14 cellular contexts compared by ENCODE assay signal in the genomic region with DNA sequence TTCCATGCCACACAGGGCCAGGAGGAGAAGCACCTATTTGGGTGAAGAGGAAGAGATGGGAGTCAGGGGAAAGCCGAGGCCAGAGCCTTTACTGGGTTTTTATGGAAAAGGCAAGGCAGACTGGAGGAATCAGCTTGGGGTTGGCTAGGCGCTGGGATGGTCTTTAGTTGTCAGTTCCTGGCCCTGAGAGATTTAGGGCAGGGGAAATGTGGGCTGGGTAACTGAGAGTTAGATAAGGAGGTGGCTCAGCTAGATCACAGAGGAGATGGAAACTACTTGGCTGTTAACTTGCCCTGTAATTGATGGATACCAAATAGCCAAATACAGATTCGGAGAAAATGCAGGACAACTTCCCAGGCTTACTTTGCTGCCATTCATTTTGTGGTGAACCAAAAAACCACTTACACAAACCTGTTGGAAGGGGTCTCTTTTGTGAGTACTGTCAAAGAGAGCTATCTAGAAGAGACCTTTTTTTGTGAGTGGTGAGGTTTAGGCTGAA. TPM values are rescaled to one million over a fixed set of nuclear protein-coding genes. Genes with fewer than 3 reads are reported as not detected.
DNase-seq lines count a peak whose midpoint lies in the region; ATAC-seq and TF ChIP-seq lines count a peak whose summit lies in the region.
"Had no signal": no experiment of that assay in that cellular context is flagged by ENCODE, and none has a peak within 500 bp of the region (broad histone marks: within the 10 kb centered on the region; RNA-seq: fewer than 3 reads in every experiment).

No MANE protein-coding gene starts in this region.

- CTCF ChIA-PET in HEK293T (lab: Yijun Ruan, JAX) = interaction anchor here (0.7 to 0.8 kb wide), 2 partner anchors 9 to 20 kb away, joined by 3 read pairs; no protein-coding TSS in a partner anchor

- H3K9me3 ChIP-seq in gastroesophageal sphincter = no peaks in the 10 kb centered on the region
- H3K9me3 ChIP-seq: SJCRH30 had no signal

- H3K27ac ChIP-seq in gastroesophageal sphincter (peak overlapping the region; percentile 34 to 72 (median 66)), substantia nigra (ENCODE audit: low read depth, low read length, poor library complexity, severe bottlenecking) (peak overlapping the region; percentile 11)
- H3K27ac ChIP-seq: SJCRH30 had no signal

- no peak for TF ChIP-seq POLR2A in gastroesophageal sphincter (IDR thresholded peaks at IDR 0.05)

- 29 to 54% methylated on average over 1 to 3 of the region's 3 CpGs for WGBS in gastroesophageal sphincter (ENCODE audit: low coverage in 1 of 2), 2 donors

- no peak for ATAC-seq in gastroesophageal sphincter
- ATAC-seq in GM18868 (IDR thresholded peaks at IDR 0.05; ENCODE audit: unreplicated experiment) = no peak
- ATAC-seq in GM19324 (IDR thresholded peaks at IDR 0.05; ENCODE audit: low FRiP score, unreplicated experiment) = no peak

- H3K27ac Mint-ChIP-seq in activated naive CD4-positive, alpha-beta T cell treated with anti-CD3 and anti-CD28 coated beads, Interleukin-2, amount 50 U/mL, for 24 hours = peak overlapping the region; percentile 84

- H3K4me3 ChIP-seq in gastroesophageal sphincter = no peak overlapping the region
- H3K4me3 ChIP-seq: SJCRH30, skin epidermis had no signal

- H3K9me3 Mint-ChIP-seq in activated naive CD4-positive, alpha-beta T cell treated with anti-CD3 and anti-CD28 coated beads, Interleukin-2, amount 50 U/mL, for 24 hours = no peaks in the 10 kb centered on the region

- no peak for TF ChIP-seq CTCF in gastroesophageal sphincter (IDR thresholded peaks at IDR 0.05)

- DNase-seq in activated naive CD4-positive, alpha-beta T cell (lab: John Stamatoyannopoulos, UW) = no peak
- peak; percentile 39 for DNase-seq in OCI-M1 (lab: John Stamatoyannopoulos, UW)
- DNase-seq in substantia nigra (lab: John Stamatoyannopoulos, UW) = no peak
- no peak for DNase-seq in HEK293T (ENCODE audit: extremely low spot score)
- DNase-seq: activated CD4-positive, CD25-positive, alpha-beta regulatory T cell treated with anti-CD3 and anti-CD28 coated beads, Interleukin-2, amount 50 U/mL, for 72 hours; effector memory CD4-positive, alpha-beta T cell; MM.1S; NCI-H524; SJCRH30 had no signal

- no peaks in the 10 kb centered on the region for H3K27me3 ChIP-seq in gastroesophageal sphincter
- H3K27me3 ChIP-seq: SJCRH30 had no signal

- no peak overlapping the region for H3K4me3 Mint-ChIP-seq in activated naive CD4-positive, alpha-beta T cell treated with anti-CD3 and anti-CD28 coated beads, Interleukin-2, amount 50 U/mL, for 24 hours

- no peaks in the 10 kb centered on the region for H3K27me3 Mint-ChIP-seq in activated naive CD4-positive, alpha-beta T cell treated with anti-CD3 and anti-CD28 coated beads, Interleukin-2, amount 50 U/mL, for 24 hours

- no peak for TF ChIP-seq EP300 in gastroesophageal sphincter (IDR thresholded peaks at IDR 0.05)

- H3K36me3 ChIP-seq in gastroesophageal sphincter = no peaks in the 10 kb centered on the region
- H3K36me3 ChIP-seq: SJCRH30 had no signal

- POLR2A ChIA-PET in HEK293T (lab: Yijun Ruan, JAX) = no interaction called here

- peaks cover 74% of the 10 kb centered on the region for H3K4me1 Mint-ChIP-seq in activated naive CD4-positive, alpha-beta T cell treated with anti-CD3 and anti-CD28 coated beads, Interleukin-2, amount 50 U/mL, for 24 hours

- H3K4me1 ChIP-seq in gastroesophageal sphincter = peaks cover 34 to 83% (median 45%) of the 10 kb centered on the region in 3 donors

- H3K36me3 Mint-ChIP-seq in activated naive CD4-positive, alpha-beta T cell treated with anti-CD3 and anti-CD28 coated beads, Interleukin-2, amount 50 U/mL, for 24 hours = no peaks in the 10 kb centered on the region

TF ChIP-seq in HEK293T, 16 proteins besides CTCF, POLR2A, EP300 and RAD21:
- no peak for TF ChIP-seq NFRKB (IDR thresholded peaks at IDR 0.05)
- TF ChIP-seq HDGF (IDR thresholded peaks at IDR 0.05; ENCODE audit: borderline replicate concordance) = no peak
- TF ChIP-seq FOXK2 (IDR thresholded peaks at IDR 0.05) = no peak

RNA-seq across cellular contexts. Expression of a gene that starts 54.0 kb away (rescaled TPM):
- total RNA-seq in gastroesophageal sphincter = 10 to 100 TPM; 54.3 to 72.2 (median 57.4) TPM
